In genomic region chr5:34563269-34563668, GRCh38 we compare ENCODE assay signal across 29 cellular contexts.
"Had no signal": no experiment of that assay in that cellular context is flagged by ENCODE, and none has a peak within 500 bp of the region (broad histone marks: within the 10 kb centered on the region; RNA-seq: fewer than 3 reads in every experiment).

No MANE protein-coding gene starts in this region.

- ATAC-seq: activated T-cell treated with anti-CD3 and anti-CD28 coated beads, Interleukin-2, amount 50 U/mL, for 4 hours; activated T-helper 17 cell treated with anti-CD3 and anti-CD28 coated beads, Interleukin-2, amount 50 U/mL, for 72 hours; effector memory CD8-positive, alpha-beta T cell; gastrocnemius medialis; psoas muscle had no signal

- H3K9ac ChIP-seq: parathyroid adenoma had no signal

- H3K9me3 Mint-ChIP-seq: activated CD4-positive, alpha-beta memory T cell treated with anti-CD3 and anti-CD28 coated beads, Interleukin-2, amount 10 ng/mL, durations not matched to agents 7 days and 5 days; activated CD4-positive, alpha-beta T cell treated with anti-CD3 and anti-CD28 coated beads, Interleukin-2, amount 10 ng/mL, durations not matched to agents 24 days and 14 days; activated T-cell treated with anti-CD3 and anti-CD28 coated beads, Interleukin-2, amount 50 U/mL, for 4 hours; activated T-helper 17 cell treated with anti-CD3 and anti-CD28 coated beads, Interleukin-2, amount 50 U/mL, for 72 hours; effector memory CD8-positive, alpha-beta T cell; nephron progenitor cell; T-helper 1 cell treated with Interleukin-12 subunit alpha and Interleukin-12 subunit beta and Interleukin-4 antibody, amounts not matched to agents 30 μg/mL and 1 μg/mL, for 36 hours; type B pancreatic cell had no signal

- H3K36me3 Mint-ChIP-seq: type B pancreatic cell had no signal

- H3K4me3 Mint-ChIP-seq: activated CD4-positive, alpha-beta memory T cell treated with anti-CD3 and anti-CD28 coated beads, Interleukin-2, amount 10 ng/mL, durations not matched to agents 7 days and 5 days; activated CD4-positive, alpha-beta T cell treated with anti-CD3 and anti-CD28 coated beads, Interleukin-2, amount 10 ng/mL, durations not matched to agents 24 days and 14 days; activated T-cell treated with anti-CD3 and anti-CD28 coated beads, Interleukin-2, amount 50 U/mL, for 4 hours; activated T-helper 17 cell treated with anti-CD3 and anti-CD28 coated beads, Interleukin-2, amount 50 U/mL, for 72 hours; effector memory CD8-positive, alpha-beta T cell; nephron progenitor cell; T-helper 1 cell treated with Interleukin-12 subunit alpha and Interleukin-12 subunit beta and Interleukin-4 antibody, amounts not matched to agents 30 μg/mL and 1 μg/mL, for 36 hours; type B pancreatic cell had no signal

- H3K4me1 ChIP-seq: gastrocnemius medialis, parathyroid adenoma, psoas muscle had no signal

- H3K27me3 ChIP-seq: gastrocnemius medialis, sigmoid colon, testis, vagina had no signal

- H3K36me3 ChIP-seq: gastrocnemius medialis, left ventricle myocardium inferior, sigmoid colon, vagina had no signal

- H3K79me2 ChIP-seq: parathyroid adenoma had no signal

- H3K27ac ChIP-seq: gastrocnemius medialis, psoas muscle had no signal

- H3K27me3 Mint-ChIP-seq: activated CD4-positive, alpha-beta memory T cell treated with anti-CD3 and anti-CD28 coated beads, Interleukin-2, amount 10 ng/mL, durations not matched to agents 7 days and 5 days; activated CD4-positive, alpha-beta T cell treated with anti-CD3 and anti-CD28 coated beads, Interleukin-2, amount 10 ng/mL, durations not matched to agents 24 days and 14 days; activated T-helper 17 cell treated with anti-CD3 and anti-CD28 coated beads, Interleukin-2, amount 50 U/mL, for 72 hours; type B pancreatic cell had no signal

- H3K4me3 ChIP-seq: gastrocnemius medialis, lung, psoas muscle, sigmoid colon, smooth muscle cell had no signal

- DNase-seq: activated CD4-positive, alpha-beta memory T cell treated with anti-CD3 and anti-CD28 coated beads, Interleukin-2, amount 10 ng/mL, durations not matched to agents 7 days and 5 days; activated CD4-positive, alpha-beta T cell treated with anti-CD3 and anti-CD28 coated beads, Interleukin-2, amount 10 ng/mL, durations not matched to agents 24 days and 14 days; activated CD4-positive, CD25-positive, alpha-beta regulatory T cell treated with anti-CD3 and anti-CD28 coated beads, Interleukin-2, amount 50 U/mL, for 72 hours; activated gamma-delta T cell treated with Interleukin-2 at 50 U/mL for 16 hours; activated naive CD4-positive, alpha-beta T cell treated with anti-CD3 and anti-CD28 coated beads, Interleukin-2, amount 50 U/mL, for 16 hours; activated T-cell treated with anti-CD3 and anti-CD28 coated beads, Interleukin-2, amount 50 U/mL, for 4 hours; amygdala; cortex of kidney; effector memory CD8-positive, alpha-beta T cell; erythroblast; gastrocnemius medialis; glutamatergic neuron; left ventricle myocardium inferior; nephron progenitor cell; psoas muscle; sigmoid colon; stimulated activated CD4-positive, alpha-beta T cell treated with anti-CD3 and anti-CD28 coated beads, Interleukin-15, amount 100 ng/mL, for 24 hours; stimulated activated CD4-positive, alpha-beta T cell treated with anti-CD3 and anti-CD28 coated beads, Interleukin-2, amount 100 ng/mL, for 24 hours; stimulated activated naive CD4-positive, alpha-beta T cell; SW 1271; T1000 had no signal

- H3K9me3 ChIP-seq: gastrocnemius medialis, left ventricle myocardium inferior, psoas muscle, sigmoid colon, testis, vagina had no signal

- H3K4me1 Mint-ChIP-seq: activated CD4-positive, alpha-beta memory T cell treated with anti-CD3 and anti-CD28 coated beads, Interleukin-2, amount 10 ng/mL, durations not matched to agents 7 days and 5 days; activated CD4-positive, alpha-beta T cell treated with anti-CD3 and anti-CD28 coated beads, Interleukin-2, amount 10 ng/mL, durations not matched to agents 24 days and 14 days; activated T-helper 17 cell treated with anti-CD3 and anti-CD28 coated beads, Interleukin-2, amount 50 U/mL, for 72 hours had no signal

- H3K27ac Mint-ChIP-seq: activated CD4-positive, alpha-beta memory T cell treated with anti-CD3 and anti-CD28 coated beads, Interleukin-2, amount 10 ng/mL, durations not matched to agents 7 days and 5 days; activated CD4-positive, alpha-beta T cell treated with anti-CD3 and anti-CD28 coated beads, Interleukin-2, amount 10 ng/mL, durations not matched to agents 24 days and 14 days; activated T-helper 17 cell treated with anti-CD3 and anti-CD28 coated beads, Interleukin-2, amount 50 U/mL, for 72 hours; effector memory CD8-positive, alpha-beta T cell; nephron progenitor cell; T-helper 1 cell treated with Interleukin-12 subunit alpha and Interleukin-12 subunit beta and Interleukin-4 antibody, amounts not matched to agents 30 μg/mL and 1 μg/mL, for 36 hours; type B pancreatic cell had no signal
